Comparison of ENCODE assay signal across 18 cellular contexts in genomic region chr5:38752622-38753021, GRCh38.
DNase-seq lines count a peak whose midpoint lies in the region; ATAC-seq, FAIRE-seq and TF ChIP-seq lines count a peak whose summit lies in the region.
"Had no signal": no experiment of that assay in that cellular context is flagged by ENCODE, and none has a peak within 500 bp of the region (broad histone marks: within the 10 kb centered on the region; RNA-seq: fewer than 3 reads in every experiment).

No MANE protein-coding gene starts in this region.

- no peaks in the 10 kb centered on the region for H3K9me3 ChIP-seq in Panc1 (ENCODE audit: control insufficient read depth, insufficient read depth, low read depth, low read length)
- no peaks in the 10 kb centered on the region for H3K9me3 ChIP-seq in esophagus muscularis mucosa
- H3K9me3 ChIP-seq in stomach, result no peaks in the 10 kb centered on the region

- H3K9me3 Mint-ChIP-seq in nephron, result no peaks in the 10 kb centered on the region
- H3K9me3 Mint-ChIP-seq: CD4-positive, alpha-beta T cell had no signal

- H3K4me3 Mint-ChIP-seq in nephron, result no peak overlapping the region
- H3K4me3 Mint-ChIP-seq: B cell; CD4-positive, alpha-beta T cell had no signal

- TF ChIP-seq CTCF in Panc1 (IDR thresholded peaks at IDR 0.05) (no peak), esophagus muscularis mucosa (IDR thresholded peaks at IDR 0.05) (no peak), nephron (IDR thresholded peaks at IDR 0.05; ENCODE audit: unreplicated experiment in 3 of 3) (no peak), stomach (IDR thresholded peaks at IDR 0.05) (no peak)

- peak overlapping the region in 2 of 3 experiments; percentile 24 to 58 for H3K27ac Mint-ChIP-seq in nephron
- H3K27ac Mint-ChIP-seq: B cell; CD4-positive, alpha-beta T cell had no signal

- no peaks in the 10 kb centered on the region for H3K27me3 Mint-ChIP-seq in nephron (ENCODE audit: low read depth)

- TF ChIP-seq EP300 in esophagus muscularis mucosa (IDR thresholded peaks at IDR 0.05) (no peak), stomach (IDR thresholded peaks at IDR 0.05) (no peak)

- 85% methylated on average over 4 of the region's 4 CpGs for WGBS in esophagus muscularis mucosa
- WGBS in stomach, 5 donors, result 80 to 90% (median 83%) methylated on average over 4 of the region's 4 CpGs

- in situ Hi-C loops in Panc1 (cut with HindIII; ENCODE audit: low pct_unique_long_range_greater_than_20kb, low sequenced_read_pairs), result no loop called here

- peak; percentile 23 for DNase-seq in EL
- no peak for DNase-seq in Panc1 (ENCODE audit: low read depth, low spot score)
- DNase-seq in esophagus muscularis mucosa (ENCODE audit: extremely low spot score), result peak; percentile 50
- no peak for DNase-seq in stomach
- no peak for DNase-seq in posterior vena cava (ENCODE audit: low spot score)
- DNase-seq in MV-4-11 (lab: John Stamatoyannopoulos, UW), result no peak
- DNase-seq in GM12891 (ENCODE audit: insufficient read length, low spot score), result no peak
- DNase-seq: ACHN; C1 segment of cervical spinal cord; Calu3; CD4-positive, alpha-beta T cell; DMS 273 treated with DMSO at 0.1 percent for 48 hours had no signal

- peaks cover 22% of the 10 kb centered on the region for H3K4me1 Mint-ChIP-seq in nephron
- H3K4me1 Mint-ChIP-seq: B cell had no signal

- H3K4me3 ChIP-seq in Panc1 (ENCODE audit: low read depth in 2 of 2, low read length in 2 of 2), result no peak overlapping the region
- no peak overlapping the region for H3K4me3 ChIP-seq in esophagus muscularis mucosa
- H3K4me3 ChIP-seq in stomach, result no peak overlapping the region

- POLR2A ChIA-PET in Panc1 (lab: Charles Lee), result no interaction called here

- TF ChIP-seq POLR2A in esophagus muscularis mucosa (IDR thresholded peaks at IDR 0.05; ENCODE audit: low read depth) (no peak), stomach (IDR thresholded peaks at IDR 0.05) (no peak), GM12891 (IDR thresholded peaks at IDR 0.05; ENCODE audit: low read depth, low read length) (no peak)

- H3K27me3 ChIP-seq in Panc1 (ENCODE audit: control insufficient read depth, insufficient read depth, low read length) (no peaks in the 10 kb centered on the region), esophagus muscularis mucosa (no peaks in the 10 kb centered on the region), stomach (no peaks in the 10 kb centered on the region)

- BruUV-seq in Panc1 (replicated peaks; lab: Mats Ljungman, UMichigan), result no TSS peak

- peak overlapping the region; percentile 58; the same call in 1 of the 2 replicates for H3K27ac ChIP-seq in Panc1 (ENCODE audit: low read length)
- no peak overlapping the region for H3K27ac ChIP-seq in esophagus muscularis mucosa (replicated peaks in 1 of 4)
- H3K27ac ChIP-seq in stomach, result no peak overlapping the region

- no peaks in the 10 kb centered on the region for H3K4me1 ChIP-seq in Panc1 (ENCODE audit: control insufficient read depth, insufficient read depth, low read length)
- peaks cover 0 to 7% (median 5%) of the 10 kb centered on the region in 4 donors for H3K4me1 ChIP-seq in esophagus muscularis mucosa
- peaks cover 0 to 5% (median 0%) of the 10 kb centered on the region in 4 donors for H3K4me1 ChIP-seq in stomach

- intact Hi-C loops in Panc1 (cut with micrococcal nuclease; ENCODE audit: unreplicated experiment), result no loop called here
- intact Hi-C loops in esophagus muscularis mucosa (cut with DNase I), result no loop called here
- intact Hi-C loops in stomach (cut with DNase I; ENCODE audit: low total_unique reads), result no loop called here
- intact Hi-C loops in posterior vena cava (cut with DNase I), result loop anchor here in 1 of 2 donors (5.0 kb wide), 1 partner anchor 1525 kb away; no protein-coding TSS in a partner anchor

- FAIRE-seq in GM12891 (lab: Jason Lieb, UNC), result no peak
- FAIRE-seq: G401.6, GM19239, H54 had no signal

- CTCF ChIA-PET in Panc1 (lab: Charles Lee), result no interaction called here

- H3K36me3 ChIP-seq in Panc1 (ENCODE audit: control insufficient read depth, insufficient read depth, low read length), result no peaks in the 10 kb centered on the region
- H3K36me3 ChIP-seq in esophagus muscularis mucosa, result no peaks in the 10 kb centered on the region
- no peaks in the 10 kb centered on the region for H3K36me3 ChIP-seq in stomach

- ATAC-seq in Panc1, result no peak
- ATAC-seq: HCT116 had no signal

- no peaks in the 10 kb centered on the region for H3K36me3 Mint-ChIP-seq in nephron (ENCODE audit: low read depth)

TF ChIP-seq in GM12891, 5 proteins besides CTCF, POLR2A, EP300 and RAD21:
- TF ChIP-seq POLR2AphosphoS5 (IDR thresholded peaks at IDR 0.05; ENCODE audit: low read depth, low read length) (no peak), TAF1 (IDR thresholded peaks at IDR 0.05; ENCODE audit: low read depth, low read length) (no peak), PAX5 (IDR thresholded peaks at IDR 0.05; ENCODE audit: insufficient read depth, low read length, severe bottlenecking) (no peak), POU2F2 (IDR thresholded peaks at IDR 0.05; ENCODE audit: low read depth, low read length) (no peak), SPI1 (IDR thresholded peaks at IDR 0.05; ENCODE audit: low read depth, low read length) (no peak)

Comparison
In these comparisons a context has a peak if more than half of its experiments do, and no peak if none do; other contexts are left out.
1. DNase-seq: peak in EL (single experiment) and esophagus muscularis mucosa (single experiment); none in Panc1 (single experiment), stomach (single experiment), posterior vena cava (single experiment), MV-4-11 (single experiment) and GM12891 (single experiment).